13 cellular contexts compared by ENCODE assay signal in genomic region chr2:144671695-144672094, GRCh38.
DNase-seq lines count a peak whose midpoint lies in the region; ATAC-seq, FAIRE-seq and TF ChIP-seq lines count a peak whose summit lies in the region.
"Had no signal": no experiment of that assay in that cellular context is flagged by ENCODE, and none has a peak within 500 bp of the region (broad histone marks: within the 10 kb centered on the region; RNA-seq: fewer than 3 reads in every experiment).

No MANE protein-coding gene starts in this region.

- no peak for DNase-seq in right lobe of liver
- DNase-seq in HepG2 (ENCODE audit: low spot score) = no peak
- peak; percentile 5 for DNase-seq in UCSD-AML1 (lab: John Stamatoyannopoulos, UW; ENCODE audit: unreplicated experiment)
- DNase-seq in left lung = no peak
- DNase-seq in ascending aorta (ENCODE audit: low spot score in 2 of 2) = no peak
- DNase-seq in MG63 = no peak
- DNase-seq in activated CD8-positive, alpha-beta memory T cell treated with anti-CD3 and anti-CD28 coated beads, Interleukin-2, amount 50 U/mL, for 48 hours = no peak
- no peak for DNase-seq in Peyer's patch
- DNase-seq: amygdala; NCI-H510A treated with DMSO at 0.1 percent for 48 hours; stimulated activated CD4-positive, alpha-beta T cell treated with anti-CD3 and anti-CD28 coated beads, Interleukin-15, amount 100 ng/mL, for 24 hours; T-helper 17 cell had no signal

- no peak for TF ChIP-seq RAD21 in HepG2 (CRISPR knock-in tag; IDR thresholded peaks at IDR 0.05)

- H3K27ac ChIP-seq in right lobe of liver (no peak overlapping the region), HepG2 (ENCODE audit: extremely low read length, insufficient read depth, low read length) (no peak overlapping the region), left lung (peak overlapping the region in 1 of 2 donors; percentile 78), ascending aorta (no peak overlapping the region), Peyer's patch (no peak overlapping the region)

- POLR2A ChIA-PET in HepG2 (lab: Yijun Ruan, JAX) = no interaction called here

- H2AFZ ChIP-seq in HepG2 (ENCODE audit: low read length) = no peak overlapping the region

- H3K27me3 ChIP-seq in right lobe of liver (no peaks in the 10 kb centered on the region), HepG2 (ENCODE audit: control insufficient read depth in 1 of 2, insufficient read depth in 2 of 2, low read length in 2 of 2) (no peaks in the 10 kb centered on the region), left lung (no peaks in the 10 kb centered on the region), ascending aorta (no peaks in the 10 kb centered on the region), MG63 (no peaks in the 10 kb centered on the region), Peyer's patch (no peaks in the 10 kb centered on the region)

- no peak for TF ChIP-seq CTCF in right lobe of liver (IDR thresholded peaks at IDR 0.05)
- no peak for TF ChIP-seq CTCF in HepG2 (CRISPR knock-in tag; IDR thresholded peaks at IDR 0.05)
- TF ChIP-seq CTCF in left lung (IDR thresholded peaks at IDR 0.05) = no peak
- TF ChIP-seq CTCF in ascending aorta (IDR thresholded peaks at IDR 0.05) = no peak
- no peak for TF ChIP-seq CTCF in Peyer's patch (IDR thresholded peaks at IDR 0.05)

- no peaks in the 10 kb centered on the region for H3K4me1 ChIP-seq in right lobe of liver
- H3K4me1 ChIP-seq in HepG2 (ENCODE audit: insufficient read depth, low read length) = no peaks in the 10 kb centered on the region
- peaks cover 0 to 11% of the 10 kb centered on the region in 2 donors for H3K4me1 ChIP-seq in left lung
- H3K4me1 ChIP-seq in ascending aorta = no peaks in the 10 kb centered on the region
- no peaks in the 10 kb centered on the region for H3K4me1 ChIP-seq in Peyer's patch

- no peaks in the 10 kb centered on the region for H4K20me1 ChIP-seq in HepG2 (ENCODE audit: insufficient read depth, low read length)

- H3K9ac ChIP-seq in HepG2 (ENCODE audit: insufficient read depth, low read depth, low read length) = no peak overlapping the region

- H3K9me3 ChIP-seq in right lobe of liver = no peaks in the 10 kb centered on the region
- H3K9me3 ChIP-seq in HepG2 (ENCODE audit: low read length) = no peaks in the 10 kb centered on the region
- H3K9me3 ChIP-seq in left lung = no peaks in the 10 kb centered on the region
- H3K9me3 ChIP-seq in ascending aorta = no peaks in the 10 kb centered on the region
- no peaks in the 10 kb centered on the region for H3K9me3 ChIP-seq in MG63
- no peaks in the 10 kb centered on the region for H3K9me3 ChIP-seq in Peyer's patch

- H3K4me3 ChIP-seq in right lobe of liver = no peak overlapping the region
- no peak overlapping the region for H3K4me3 ChIP-seq in HepG2 (replicated peaks in 1 of 3; ENCODE audit: insufficient read depth in 1 of 3, low read depth in 2 of 3, low read length in 3 of 3)
- H3K4me3 ChIP-seq in left lung = no peak overlapping the region
- no peak overlapping the region for H3K4me3 ChIP-seq in ascending aorta
- H3K4me3 ChIP-seq in MG63 = no peak overlapping the region
- H3K4me3 ChIP-seq in Peyer's patch = no peak overlapping the region

- no peak for TF ChIP-seq EP300 in HepG2 (IDR thresholded peaks at IDR 0.05; ENCODE audit: low read depth in 2 of 2, low read length in 2 of 2)
- TF ChIP-seq EP300 in HepG2 (CRISPR knock-in tag; IDR thresholded peaks at IDR 0.05; ENCODE audit: borderline replicate concordance) = no peak

- ATAC-seq in right lobe of liver (peak; percentile 45 to 79 (median 68)), HepG2 (no peak), left lung (peak; percentile 73)
- ATAC-seq: HCT116, T-helper 17 cell had no signal

- intact Hi-C loops in right lobe of liver (cut with DNase I) (no loop called here), HepG2 (cut with micrococcal nuclease; ENCODE audit: unreplicated experiment) (no loop called here), left lung (cut with DNase I) (no loop called here), ascending aorta (cut with DNase I) (no loop called here)

- WGBS in right lobe of liver (ENCODE audit: insufficient coverage, low coverage, low lambda C conversion rate, missing lambda C conversion rate) = 59% methylated on average over 2 of the region's 3 CpGs
- 18% methylated on average over 3 of the region's 3 CpGs for WGBS in HepG2 (ENCODE audit: low lambda C conversion rate)

- no peaks in the 10 kb centered on the region for H3K79me2 ChIP-seq in HepG2 (ENCODE audit: insufficient read depth, low read length)

- H3K4me2 ChIP-seq in HepG2 (ENCODE audit: low read depth, low read length) = no peak overlapping the region

- no peak for FAIRE-seq in HepG2 (lab: Jason Lieb, UNC)

- CTCF ChIA-PET in HepG2 (lab: Yijun Ruan, JAX; ENCODE audit: low intra/inter-chr PET ratio, low total read pairs) = no interaction called here

- in situ Hi-C loops in HepG2 (cut with HindIII; ENCODE audit: extremely low pct_ligation_motif_present, low pct_unique_long_range_greater_than_20kb) = no loop called here

- TF ChIP-seq POLR2A in right lobe of liver (IDR thresholded peaks at IDR 0.05) = no peak
- no peak for TF ChIP-seq POLR2A in HepG2 (IDR thresholded peaks at IDR 0.05; ENCODE audit: insufficient read depth in 1 of 2, low read depth in 2 of 2, low read length in 2 of 2)
- TF ChIP-seq POLR2A in Peyer's patch (IDR thresholded peaks at IDR 0.05) = no peak

- H3K36me3 ChIP-seq in right lobe of liver = no peaks in the 10 kb centered on the region
- no peaks in the 10 kb centered on the region for H3K36me3 ChIP-seq in HepG2 (replicated peaks in 1 of 2; ENCODE audit: control insufficient read depth in 1 of 2, insufficient read depth in 2 of 2, low read length in 2 of 2)
- no peaks in the 10 kb centered on the region for H3K36me3 ChIP-seq in left lung
- H3K36me3 ChIP-seq in ascending aorta = no peaks in the 10 kb centered on the region
- no peaks in the 10 kb centered on the region for H3K36me3 ChIP-seq in MG63
- no peaks in the 10 kb centered on the region for H3K36me3 ChIP-seq in Peyer's patch

- BruUV-seq in HepG2 (replicated peaks; lab: Mats Ljungman, UMichigan) = no TSS peak

TF ChIP-seq in HepG2, 621 proteins besides CTCF, POLR2A, EP300 and RAD21 (continues in another document):
- TF ChIP-seq TFE3 (CRISPR knock-in tag; IDR thresholded peaks at IDR 0.05) (no peak), RARA (CRISPR knock-in tag; IDR thresholded peaks at IDR 0.05) (no peak), ZBTB14 (CRISPR knock-in tag; IDR thresholded peaks at IDR 0.05) (no peak), ZNF589 (CRISPR knock-in tag; conservative IDR thresholded peaks at IDR 0.05) (no peak), GZF1 (CRISPR knock-in tag; IDR thresholded peaks at IDR 0.05) (no peak), MEF2D (CRISPR knock-in tag; IDR thresholded peaks at IDR 0.05) (no peak), NFIC (IDR thresholded peaks at IDR 0.05; ENCODE audit: low read length) (no peak), DMTF1 (CRISPR knock-in tag; IDR thresholded peaks at IDR 0.05) (no peak), E2F1 (CRISPR knock-in tag; IDR thresholded peaks at IDR 0.05) (no peak), ZNF468 (CRISPR knock-in tag; IDR thresholded peaks at IDR 0.05) (no peak), DMAP1 (CRISPR knock-in tag; IDR thresholded peaks at IDR 0.05) (no peak), ZNF598 (CRISPR knock-in tag; IDR thresholded peaks at IDR 0.05; ENCODE audit: borderline replicate concordance) (no peak)
